21 cellular contexts compared by ENCODE assay signal in the genomic region with DNA sequence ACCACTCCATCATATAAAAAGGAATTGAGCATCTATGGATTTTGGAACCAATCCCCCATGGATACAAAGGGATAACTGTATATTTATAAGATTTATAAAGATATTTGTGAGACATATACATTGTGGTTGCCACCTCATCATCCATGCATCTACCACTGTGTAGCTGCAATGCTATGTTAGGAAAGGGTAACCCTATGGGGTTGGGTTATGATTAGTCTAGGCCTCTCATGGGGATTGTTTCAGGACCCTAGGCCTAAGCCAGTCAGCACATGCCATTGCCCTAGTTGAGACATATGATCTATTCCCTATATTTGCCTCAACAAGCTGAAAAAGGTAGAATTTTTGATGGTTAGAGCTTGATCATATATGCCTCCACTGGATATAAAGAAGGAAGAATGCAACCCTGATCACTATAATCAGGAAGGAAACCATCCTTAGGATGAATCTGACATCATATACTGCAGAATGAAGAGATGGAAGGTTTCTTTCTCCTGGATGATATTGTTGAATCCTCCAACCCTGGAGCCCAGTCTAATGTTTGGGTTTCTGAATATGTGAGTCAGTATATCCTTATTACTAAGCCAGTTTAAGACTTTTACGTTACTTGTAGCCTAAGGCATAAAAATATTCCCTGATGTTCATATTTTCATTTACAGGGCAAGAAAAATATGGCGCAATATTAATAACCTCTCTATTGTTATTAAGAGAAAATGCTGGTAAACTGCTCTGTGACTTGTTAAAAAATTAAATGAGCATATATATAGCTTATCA.
"Had no signal": no experiment of that assay in that cellular context is flagged by ENCODE, and none has a peak within 500 bp of the region (broad histone marks: within the 10 kb centered on the region; RNA-seq: fewer than 3 reads in every experiment).

No MANE protein-coding gene starts in this region.

- H3K4me3 ChIP-seq: colonic mucosa, hepatocyte, mucosa of descending colon, psoas muscle, right lobe of liver, spleen, testis, tibial nerve, upper lobe of right lung had no signal

- DNase-seq: colonic mucosa; effector CD4-positive, alpha-beta T cell; endodermal cell; foreskin melanocyte; head of caudate nucleus; kidney glomerular epithelial cell; mucosa of descending colon; naive thymus-derived CD8-positive, alpha-beta T cell; psoas muscle; retina; right lobe of liver; spleen; stimulated activated CD4-positive, alpha-beta T cell treated with anti-CD3 and anti-CD28 coated beads, Interleukin-2, amount 100 ng/mL, for 24 hours; stimulated activated CD4-positive, alpha-beta T cell treated with anti-CD3 and anti-CD28 coated beads, Interleukin-4, amount 100 ng/mL, for 4 hours; stimulated activated naive B cell treated with anti-CD40 and anti-IgM and Interleukin-4, amounts not matched to agents 10 μg/mL and 1 μg/mL and 100 μg/mL, for 72 hours; stimulated activated naive CD8-positive, alpha-beta T cell treated with anti-CD3 and anti-CD28 coated beads, Interleukin-15, amount 100 ng/mL, for 72 hours; testis; upper lobe of right lung had no signal

- H3K27ac ChIP-seq: colonic mucosa, hepatocyte, neutrophil, psoas muscle, right lobe of liver, spleen, testis, tibial nerve, upper lobe of right lung had no signal

- H3K4me1 ChIP-seq: colonic mucosa, psoas muscle, right lobe of liver, spleen, testis, tibial nerve, upper lobe of right lung had no signal

- H3K27me3 ChIP-seq: colonic mucosa, hepatocyte, neutrophil, right lobe of liver, spleen, testis, tibial nerve, upper lobe of right lung had no signal

- ATAC-seq: mucosa of descending colon; naive thymus-derived CD8-positive, alpha-beta T cell; psoas muscle; right lobe of liver; stimulated activated naive CD8-positive, alpha-beta T cell treated with anti-CD3 and anti-CD28 coated beads, Interleukin-15, amount 100 ng/mL, for 72 hours; upper lobe of right lung had no signal
